ENCODE assay signal across 8 cellular contexts in the genomic region with DNA sequence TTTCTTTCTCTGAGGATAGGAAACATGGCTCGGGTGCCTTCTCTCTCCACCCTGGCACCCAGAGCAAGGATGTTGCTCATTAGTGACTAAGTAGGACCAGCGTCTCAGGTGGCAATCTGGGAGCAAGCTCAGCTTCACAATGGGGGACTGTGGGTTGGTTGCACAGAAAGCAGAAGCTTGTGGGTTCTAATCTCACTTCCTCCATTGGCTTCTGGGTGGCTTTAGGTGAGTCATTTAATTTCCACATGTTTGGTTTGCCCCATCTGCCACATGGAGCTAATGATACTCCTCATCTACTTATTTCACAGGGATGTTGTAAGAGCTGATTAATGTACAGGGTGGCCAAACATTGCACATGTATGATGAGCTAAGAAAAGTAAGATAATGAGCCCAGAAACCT. TPM values are rescaled to one million over a fixed set of nuclear protein-coding genes. Genes with fewer than 3 reads are reported as not detected.
DNase-seq lines count a peak whose midpoint lies in the region; ATAC-seq and TF ChIP-seq lines count a peak whose summit lies in the region.

No MANE protein-coding gene starts in this region.

- no peak overlapping the region for H3K4me3 ChIP-seq in fibroblast of villous mesenchyme (ENCODE audit: low read depth, low read length)

- peaks cover 3% of the 10 kb centered on the region in 2 donors for H3K27me3 Mint-ChIP-seq in T-cell

- ATAC-seq in GM19452 (IDR thresholded peaks at IDR 0.05; ENCODE audit: unreplicated experiment) (peak; percentile 99), HG03432 (IDR thresholded peaks at IDR 0.05; ENCODE audit: unreplicated experiment) (peak; percentile 97), T-cell (replicated peaks in 1 of 4) (peak; percentile 35 to 66 (median 54))

- no peak overlapping the region for H3K27ac Mint-ChIP-seq in T-cell

- POLR2A ChIA-PET in T-cell (lab: Charles Lee), result no interaction called here

- no peaks in the 10 kb centered on the region for H3K9me3 Mint-ChIP-seq in T-cell

- DNase-seq in EL, result peak; percentile 69
- DNase-seq in T-cell, result peak in 14 of 34 experiments; percentile 0 to 47 (median 4)
- DNase-seq in fibroblast of villous mesenchyme (ENCODE audit: low read depth), result peak; percentile 42
- peak; percentile 5 to 27 for DNase-seq in stimulated activated CD8-positive, alpha-beta memory T cell treated with anti-CD3 and anti-CD28 coated beads, Interleukin-7, amount 100 ng/mL, for 4 hours (ENCODE audit: low read depth in 2 of 2)
- no peak for DNase-seq in NCI-H446 treated with DMSO at 0.1 percent for 48 hours (lab: John Stamatoyannopoulos, UW)
- DNase-seq in cerebellum (ENCODE audit: low spot score), result no peak

- CTCF ChIA-PET in T-cell (lab: Charles Lee), result interaction anchor here in 1 of 2 donors (0.7 kb wide), 1 partner anchor 9 kb away, joined by 3 read pairs; no protein-coding TSS in a partner anchor

- no peaks in the 10 kb centered on the region for H3K36me3 Mint-ChIP-seq in T-cell

- TF ChIP-seq CTCF in fibroblast of villous mesenchyme (IDR thresholded peaks at IDR 0.05; ENCODE audit: insufficient read depth, low read depth, low read length), result no peak

- peaks cover 0 to 17% (median 8%) of the 10 kb centered on the region in 3 donors for H3K4me1 Mint-ChIP-seq in T-cell

- H3K4me3 Mint-ChIP-seq in T-cell, result no peak overlapping the region

RNA-seq across cellular contexts. Expression of a gene that starts 54.8 kb away (rescaled TPM):
- total RNA-seq in T-cell, result 10 to 100 TPM; 52.5 to 81.9 (median 66.0) TPM
- total RNA-seq in fibroblast of villous mesenchyme, result 13.9 and 17.7 TPM in 2 replicates
- total RNA-seq in cerebellum, result 48.5 TPM

Comparison
In these comparisons a context has a peak if more than half of its experiments do, and no peak if none do; other contexts are left out.
1. DNase-seq: peak in EL (single experiment), fibroblast of villous mesenchyme (single experiment) and stimulated activated CD8-positive, alpha-beta memory T cell treated with anti-CD3 and anti-CD28 coated beads, Interleukin-7, amount 100 ng/mL, for 4 hours (2 of 2); none in NCI-H446 treated with DMSO at 0.1 percent for 48 hours (single experiment) and cerebellum (single experiment).
2. Peak in every context shown above with its lines, with median percentiles within 50 percentile points of each other: ATAC-seq.